Comparison of ENCODE assay signal across 16 cellular contexts in genomic region chr19:2199861-2200623, GRCh38. TPM values are rescaled to one million over a fixed set of nuclear protein-coding genes. Genes with fewer than 3 reads are reported as not detected.
A peak's percentile ranks its signal among the peaks of the same experiment; 100 is the strongest.
DNase-seq lines count a peak whose midpoint lies in the region; ATAC-seq, FAIRE-seq and TF ChIP-seq lines count a peak whose summit lies in the region.
"Had no signal": no experiment of that assay in that cellular context is flagged by ENCODE, and none has a peak within 500 bp of the region (broad histone marks: within the 10 kb centered on the region; RNA-seq: fewer than 3 reads in every experiment).

No MANE protein-coding gene starts in this region.

- intact Hi-C loops in HepG2 (cut with micrococcal nuclease; ENCODE audit: unreplicated experiment) (no loop called here), right lobe of liver (cut with DNase I) (no loop called here)
- intact Hi-C loops in dendritic cell treated with granulocyte-macrophage colony-stimulating factor and Interleukin-4, amounts not matched to agents 40 ng/mL and 50 ng/mL, for 4 days (cut with micrococcal nuclease): no loop called here

- peak overlapping the region; percentile 29 for H3K27ac Mint-ChIP-seq in dendritic cell treated with granulocyte-macrophage colony-stimulating factor and Interleukin-4, amounts not matched to agents 40 ng/mL and 50 ng/mL, for 4 days
- peak overlapping the region; percentile 91 for H3K27ac Mint-ChIP-seq in nephron progenitor cell
- H3K27ac Mint-ChIP-seq: CD4-positive, alpha-beta T cell; IgD-negative memory B cell had no signal

- no peaks in the 10 kb centered on the region for H3K27me3 Mint-ChIP-seq in dendritic cell treated with granulocyte-macrophage colony-stimulating factor and Interleukin-4, amounts not matched to agents 40 ng/mL and 50 ng/mL, for 4 days
- no peaks in the 10 kb centered on the region for H3K27me3 Mint-ChIP-seq in nephron progenitor cell (ENCODE audit: low read depth, poor library complexity)
- H3K27me3 Mint-ChIP-seq: CD4-positive, alpha-beta T cell; IgD-negative memory B cell had no signal

- H4K20me1 ChIP-seq in HepG2 (ENCODE audit: insufficient read depth, low read length): peaks cover 19% of the 10 kb centered on the region; the same call in 1 of the 2 replicates

- WGBS in HepG2 (ENCODE audit: low lambda C conversion rate): over 99% methylated on average over 27 of the region's 37 CpGs
- 72% methylated on average over 3 of the region's 37 CpGs for WGBS in right lobe of liver (ENCODE audit: insufficient coverage, low coverage, low lambda C conversion rate, missing lambda C conversion rate)

- TF ChIP-seq RAD21 in HepG2 (CRISPR knock-in tag; IDR thresholded peaks at IDR 0.05): no peak

- peaks cover 100% of the 10 kb centered on the region for H3K36me3 Mint-ChIP-seq in dendritic cell treated with granulocyte-macrophage colony-stimulating factor and Interleukin-4, amounts not matched to agents 40 ng/mL and 50 ng/mL, for 4 days (ENCODE audit: low read depth)
- H3K36me3 Mint-ChIP-seq in nephron progenitor cell (ENCODE audit: low read depth): peaks cover 17% of the 10 kb centered on the region
- H3K36me3 Mint-ChIP-seq: IgD-negative memory B cell had no signal

- H3K9me3 ChIP-seq in HepG2 (ENCODE audit: low read length) (no peaks in the 10 kb centered on the region), right lobe of liver (no peaks in the 10 kb centered on the region)

- H3K4me1 Mint-ChIP-seq in dendritic cell treated with granulocyte-macrophage colony-stimulating factor and Interleukin-4, amounts not matched to agents 40 ng/mL and 50 ng/mL, for 4 days (ENCODE audit: low read depth): no peaks in the 10 kb centered on the region
- peaks cover 8% of the 10 kb centered on the region for H3K4me1 Mint-ChIP-seq in nephron progenitor cell

- in situ Hi-C loops in HepG2 (cut with HindIII; ENCODE audit: extremely low pct_ligation_motif_present, low pct_unique_long_range_greater_than_20kb): no loop called here

- BruUV-seq in HepG2 (replicated peaks; lab: Mats Ljungman, UMichigan): no TSS peak

- H3K4me3 Mint-ChIP-seq in dendritic cell treated with granulocyte-macrophage colony-stimulating factor and Interleukin-4, amounts not matched to agents 40 ng/mL and 50 ng/mL, for 4 days: no peak overlapping the region
- H3K4me3 Mint-ChIP-seq in nephron progenitor cell: no peak overlapping the region
- H3K4me3 Mint-ChIP-seq: CD4-positive, alpha-beta T cell; IgD-negative memory B cell had no signal

- POLR2A ChIA-PET in HepG2 (lab: Yijun Ruan, JAX): interaction anchor here (1.1 kb wide), 1 partner anchor 31 kb away, joined by 3 read pairs; no protein-coding TSS in a partner anchor

- ATAC-seq in HepG2: no peak
- ATAC-seq in right lobe of liver: no peak
- no peak for ATAC-seq in HG02973 (IDR thresholded peaks at IDR 0.05; ENCODE audit: unreplicated experiment)

- H3K27ac ChIP-seq in HepG2 (ENCODE audit: extremely low read length, insufficient read depth, low read length) (no peak overlapping the region), right lobe of liver (no peak overlapping the region)
- H3K27ac ChIP-seq: KMS-11 had no signal

- no peak for FAIRE-seq in HepG2 (lab: Jason Lieb, UNC)
- FAIRE-seq: GM12878 had no signal

- peaks cover 30 to 56% of the 10 kb centered on the region in 2 experiments for H3K36me3 ChIP-seq in HepG2 (replicated peaks in 1 of 2; ENCODE audit: control insufficient read depth in 1 of 2, insufficient read depth in 2 of 2, low read length in 2 of 2)
- H3K36me3 ChIP-seq in right lobe of liver: peaks cover 0 to 7% (median 2%) of the 10 kb centered on the region in 4 donors

- TF ChIP-seq CTCF in HepG2 (CRISPR knock-in tag; IDR thresholded peaks at IDR 0.05) (no peak), right lobe of liver (IDR thresholded peaks at IDR 0.05) (no peak), nephron progenitor cell (IDR thresholded peaks at IDR 0.05) (no peak)

- TF ChIP-seq EP300 in HepG2 (IDR thresholded peaks at IDR 0.05; ENCODE audit: low read depth in 2 of 2, low read length in 2 of 2) (no peak), HepG2 (CRISPR knock-in tag; IDR thresholded peaks at IDR 0.05; ENCODE audit: borderline replicate concordance) (no peak)

- H3K4me2 ChIP-seq in HepG2 (ENCODE audit: low read depth, low read length): no peak overlapping the region
- H3K4me2 ChIP-seq: KMS-11 had no signal

- no peak overlapping the region for H3K4me3 ChIP-seq in HepG2 (replicated peaks in 1 of 3; ENCODE audit: insufficient read depth in 1 of 3, low read depth in 2 of 3, low read length in 3 of 3)
- H3K4me3 ChIP-seq in right lobe of liver: no peak overlapping the region
- H3K4me3 ChIP-seq: GM12878 had no signal

- CTCF ChIA-PET in HepG2 (lab: Yijun Ruan, JAX; ENCODE audit: low intra/inter-chr PET ratio, low total read pairs): no interaction called here

- DNase-seq in HepG2 (ENCODE audit: low spot score) (no peak), right lobe of liver (no peak), nephron progenitor cell (no peak), putamen (ENCODE audit: low spot score) (no peak), A172 (ENCODE audit: low spot score) (no peak)
- DNase-seq: ACHN; C1 segment of cervical spinal cord; CD4-positive, alpha-beta T cell; DMS79; GOT3; HCEC 1CT had no signal

- H2AFZ ChIP-seq in HepG2 (ENCODE audit: low read length): no peak overlapping the region

- no peaks in the 10 kb centered on the region for H3K4me1 ChIP-seq in HepG2 (ENCODE audit: insufficient read depth, low read length)
- H3K4me1 ChIP-seq in right lobe of liver: no peaks in the 10 kb centered on the region

- no peak overlapping the region for H3K9ac ChIP-seq in HepG2 (ENCODE audit: insufficient read depth, low read depth, low read length)
- H3K9ac ChIP-seq: KMS-11 had no signal

- peaks cover 23% of the 10 kb centered on the region for H3K79me2 ChIP-seq in HepG2 (ENCODE audit: insufficient read depth, low read length)

- no peak for TF ChIP-seq POLR2A in HepG2 (IDR thresholded peaks at IDR 0.05; ENCODE audit: insufficient read depth in 1 of 2, low read depth in 2 of 2, low read length in 2 of 2)
- TF ChIP-seq POLR2A in right lobe of liver (IDR thresholded peaks at IDR 0.05): no peak

- no peaks in the 10 kb centered on the region for H3K9me3 Mint-ChIP-seq in dendritic cell treated with granulocyte-macrophage colony-stimulating factor and Interleukin-4, amounts not matched to agents 40 ng/mL and 50 ng/mL, for 4 days
- no peaks in the 10 kb centered on the region for H3K9me3 Mint-ChIP-seq in nephron progenitor cell
- H3K9me3 Mint-ChIP-seq: CD4-positive, alpha-beta T cell; IgD-negative memory B cell had no signal

- H3K27me3 ChIP-seq in HepG2 (ENCODE audit: control insufficient read depth in 1 of 2, insufficient read depth in 2 of 2, low read length in 2 of 2) (no peaks in the 10 kb centered on the region), right lobe of liver (no peaks in the 10 kb centered on the region)

RNA-seq across cellular contexts. Expression of gene PLEKHJ1, which starts 36.1 kb away (rescaled TPM):
- total RNA-seq in HepG2 (2016; rRNA removed; fragmentation: Illumina TruSeq; extraction: Trizol): 108 and 130 TPM in 2 replicates
- 129 and 146 TPM in 2 replicates for total RNA-seq in HepG2 (2016; cell fraction: cytosol; rRNA removed; fragmentation: Illumina TruSeq; extraction: Trizol; ENCODE audit: low read depth)
- total RNA-seq in HepG2 (2016; cell fraction: insoluble cytoplasmic fraction; rRNA removed; fragmentation: Illumina TruSeq; extraction: Trizol): 99.2 and 143 TPM in 2 replicates
- total RNA-seq in HepG2 (2016; cell fraction: membrane; rRNA removed; fragmentation: Illumina TruSeq; extraction: Trizol): 198 and 217 TPM in 2 replicates
- total RNA-seq in HepG2 (2016; cell fraction: nucleus; rRNA removed; fragmentation: Illumina TruSeq; extraction: Trizol): 72.7 and 85.2 TPM in 2 replicates
- polyA plus RNA-seq in HepG2 (2011; rRNA removed): 70.5 and 89.7 TPM in 2 replicates
- 94.0 and 125 TPM in 2 replicates for polyA plus RNA-seq in HepG2 (2011; cell fraction: cytosol; rRNA removed)
- polyA plus RNA-seq in HepG2 (2011; cell fraction: nucleus; rRNA removed): 130 and 144 TPM in 2 replicates
- 41.8 and 57.9 TPM in 2 replicates for polyA plus RNA-seq in HepG2 (2012)
- polyA plus RNA-seq in HepG2 (2016; cell fraction: cytosol; fragmentation: Illumina TruSeq; extraction: Trizol; ENCODE audit: low read depth): 147 and 176 TPM in 2 replicates
- 97.4 and 103 TPM in 2 replicates for polyA plus RNA-seq in HepG2 (2016; cell fraction: insoluble cytoplasmic fraction; fragmentation: Illumina TruSeq; extraction: Trizol; ENCODE audit: low read depth)
- 170 and 175 TPM in 2 replicates for polyA plus RNA-seq in HepG2 (2016; cell fraction: membrane; fragmentation: Illumina TruSeq; extraction: Trizol; ENCODE audit: low read depth)
- polyA plus RNA-seq in HepG2 (2016; cell fraction: nucleus; fragmentation: Illumina TruSeq; extraction: Trizol; ENCODE audit: insufficient read depth, low read depth): 156 and 163 TPM in 2 replicates
- 33.4 and 58.0 TPM in 2 replicates for polyA minus RNA-seq in HepG2 (2011; rRNA and poly(A)+ RNA removed; ENCODE audit: low replicate concordance)
- 18.1 and 22.7 TPM in 2 replicates for polyA minus RNA-seq in HepG2 (2011; cell fraction: cytosol; rRNA and poly(A)+ RNA removed)
- 23.2 and 28.0 TPM in 2 replicates for polyA minus RNA-seq in HepG2 (2011; cell fraction: nucleus; rRNA and poly(A)+ RNA removed)
- total RNA-seq in right lobe of liver: 10 to 100 TPM; 24.4 to 49.3 (median 28.6) TPM
- 172 and 177 TPM in 2 replicates for total RNA-seq in A172 (2014; rRNA removed; shearing (Covaris generic))

RNA-seq across cellular contexts. Expression of gene DOT1L, which starts 36.3 kb away (rescaled TPM):
- total RNA-seq in HepG2 (2016; rRNA removed; fragmentation: Illumina TruSeq; extraction: Trizol): 7.5 and 9.7 TPM in 2 replicates
- total RNA-seq in HepG2 (2016; cell fraction: cytosol; rRNA removed; fragmentation: Illumina TruSeq; extraction: Trizol; ENCODE audit: low read depth): 20.6 and 20.7 TPM in 2 replicates
- 6.4 and 8.2 TPM in 2 replicates for total RNA-seq in HepG2 (2016; cell fraction: insoluble cytoplasmic fraction; rRNA removed; fragmentation: Illumina TruSeq; extraction: Trizol)
- 12.0 and 15.8 TPM in 2 replicates for total RNA-seq in HepG2 (2016; cell fraction: membrane; rRNA removed; fragmentation: Illumina TruSeq; extraction: Trizol)
- total RNA-seq in HepG2 (2016; cell fraction: nucleus; rRNA removed; fragmentation: Illumina TruSeq; extraction: Trizol): 12.3 and 14.9 TPM in 2 replicates
- 14.6 and 17.9 TPM in 2 replicates for polyA plus RNA-seq in HepG2 (2011; rRNA removed)
- 6.1 and 9.5 TPM in 2 replicates for polyA plus RNA-seq in HepG2 (2011; cell fraction: cytosol; rRNA removed)
- polyA plus RNA-seq in HepG2 (2011; cell fraction: nucleus; rRNA removed): 138 and 210 TPM in 2 replicates
- polyA plus RNA-seq in HepG2 (2012): 22.3 and 23.3 TPM in 2 replicates
- polyA plus RNA-seq in HepG2 (2016; cell fraction: cytosol; fragmentation: Illumina TruSeq; extraction: Trizol; ENCODE audit: low read depth): 2.5 and 3.3 TPM in 2 replicates
- 10.5 and 15.3 TPM in 2 replicates for polyA plus RNA-seq in HepG2 (2016; cell fraction: insoluble cytoplasmic fraction; fragmentation: Illumina TruSeq; extraction: Trizol; ENCODE audit: low read depth)
- 7.1 TPM in 2 replicates for polyA plus RNA-seq in HepG2 (2016; cell fraction: membrane; fragmentation: Illumina TruSeq; extraction: Trizol; ENCODE audit: low read depth)
- 76.0 and 84.3 TPM in 2 replicates for polyA plus RNA-seq in HepG2 (2016; cell fraction: nucleus; fragmentation: Illumina TruSeq; extraction: Trizol; ENCODE audit: insufficient read depth, low read depth)
- 36.8 and 45.6 TPM in 2 replicates for polyA minus RNA-seq in HepG2 (2011; rRNA and poly(A)+ RNA removed; ENCODE audit: low replicate concordance)
- polyA minus RNA-seq in HepG2 (2011; cell fraction: cytosol; rRNA and poly(A)+ RNA removed): 21.6 and 26.0 TPM in 2 replicates
- polyA minus RNA-seq in HepG2 (2011; cell fraction: nucleus; rRNA and poly(A)+ RNA removed): 30.1 and 31.9 TPM in 2 replicates
- total RNA-seq in right lobe of liver: 10 to 100 TPM; 10.3 to 23.5 (median 14.9) TPM
- 6.5 and 6.8 TPM in 2 replicates for total RNA-seq in A172 (2014; rRNA removed; shearing (Covaris generic))

RNA-seq across cellular contexts. Expression of gene SF3A2, which starts 36.6 kb away (rescaled TPM):
- total RNA-seq in HepG2 (2016; rRNA removed; fragmentation: Illumina TruSeq; extraction: Trizol) (8.8 and 10.1 TPM in 2 replicates), right lobe of liver (10 to 100 TPM; 14.0 to 22.1 (median 19.1) TPM)
- 11.7 and 13.9 TPM in 2 replicates for total RNA-seq in HepG2 (2016; cell fraction: cytosol; rRNA removed; fragmentation: Illumina TruSeq; extraction: Trizol; ENCODE audit: low read depth)
- total RNA-seq in HepG2 (2016; cell fraction: insoluble cytoplasmic fraction; rRNA removed; fragmentation: Illumina TruSeq; extraction: Trizol): 8.6 and 13.2 TPM in 2 replicates
- total RNA-seq in HepG2 (2016; cell fraction: membrane; rRNA removed; fragmentation: Illumina TruSeq; extraction: Trizol): 13.1 and 15.2 TPM in 2 replicates
- 16.1 and 17.8 TPM in 2 replicates for total RNA-seq in HepG2 (2016; cell fraction: nucleus; rRNA removed; fragmentation: Illumina TruSeq; extraction: Trizol)
- 7.9 and 8.6 TPM in 2 replicates for polyA plus RNA-seq in HepG2 (2011; rRNA removed)
- polyA plus RNA-seq in HepG2 (2011; cell fraction: cytosol; rRNA removed): 6.1 and 7.3 TPM in 2 replicates
- polyA plus RNA-seq in HepG2 (2011; cell fraction: nucleus; rRNA removed): 34.7 and 47.7 TPM in 2 replicates
- 34.0 and 34.2 TPM in 2 replicates for polyA plus RNA-seq in HepG2 (2012)
- 12.1 and 13.8 TPM in 2 replicates for polyA plus RNA-seq in HepG2 (2016; cell fraction: cytosol; fragmentation: Illumina TruSeq; extraction: Trizol; ENCODE audit: low read depth)
- 18.7 and 31.5 TPM in 2 replicates for polyA plus RNA-seq in HepG2 (2016; cell fraction: insoluble cytoplasmic fraction; fragmentation: Illumina TruSeq; extraction: Trizol; ENCODE audit: low read depth)
- polyA plus RNA-seq in HepG2 (2016; cell fraction: membrane; fragmentation: Illumina TruSeq; extraction: Trizol; ENCODE audit: low read depth): 17.7 and 21.0 TPM in 2 replicates
- 46.1 and 47.0 TPM in 2 replicates for polyA plus RNA-seq in HepG2 (2016; cell fraction: nucleus; fragmentation: Illumina TruSeq; extraction: Trizol; ENCODE audit: insufficient read depth, low read depth)
- polyA minus RNA-seq in HepG2 (2011; rRNA and poly(A)+ RNA removed; ENCODE audit: low replicate concordance): 20.0 and 24.2 TPM in 2 replicates
- polyA minus RNA-seq in HepG2 (2011; cell fraction: cytosol; rRNA and poly(A)+ RNA removed): 16.0 and 20.6 TPM in 2 replicates
- polyA minus RNA-seq in HepG2 (2011; cell fraction: nucleus; rRNA and poly(A)+ RNA removed): 34.1 and 34.2 TPM in 2 replicates
- total RNA-seq in A172 (2014; rRNA removed; shearing (Covaris generic)): 41.1 and 42.9 TPM in 2 replicates

RNA-seq across cellular contexts. Expression of gene AP3D1, which starts 48.7 kb away (rescaled TPM):
- 73.5 and 82.6 TPM in 2 replicates for total RNA-seq in HepG2 (2016; rRNA removed; fragmentation: Illumina TruSeq; extraction: Trizol)
- 30.1 and 33.5 TPM in 2 replicates for total RNA-seq in HepG2 (2016; cell fraction: cytosol; rRNA removed; fragmentation: Illumina TruSeq; extraction: Trizol; ENCODE audit: low read depth)
- total RNA-seq in HepG2 (2016; cell fraction: insoluble cytoplasmic fraction; rRNA removed; fragmentation: Illumina TruSeq; extraction: Trizol): 55.4 and 84.4 TPM in 2 replicates
- 61.4 and 65.9 TPM in 2 replicates for total RNA-seq in HepG2 (2016; cell fraction: membrane; rRNA removed; fragmentation: Illumina TruSeq; extraction: Trizol)
- 44.7 and 54.3 TPM in 2 replicates for total RNA-seq in HepG2 (2016; cell fraction: nucleus; rRNA removed; fragmentation: Illumina TruSeq; extraction: Trizol)
- 68.0 and 78.6 TPM in 2 replicates for polyA plus RNA-seq in HepG2 (2011; rRNA removed)
- polyA plus RNA-seq in HepG2 (2011; cell fraction: cytosol; rRNA removed): 50.1 and 66.2 TPM in 2 replicates
- polyA plus RNA-seq in HepG2 (2011; cell fraction: nucleus; rRNA removed): 236 and 270 TPM in 2 replicates
- polyA plus RNA-seq in HepG2 (2012): 61.5 and 82.7 TPM in 2 replicates
- polyA plus RNA-seq in HepG2 (2016; cell fraction: cytosol; fragmentation: Illumina TruSeq; extraction: Trizol; ENCODE audit: low read depth): 11.6 and 13.9 TPM in 2 replicates
- polyA plus RNA-seq in HepG2 (2016; cell fraction: insoluble cytoplasmic fraction; fragmentation: Illumina TruSeq; extraction: Trizol; ENCODE audit: low read depth): 71.2 and 87.4 TPM in 2 replicates
- 38.5 and 41.5 TPM in 2 replicates for polyA plus RNA-seq in HepG2 (2016; cell fraction: membrane; fragmentation: Illumina TruSeq; extraction: Trizol; ENCODE audit: low read depth)
- 139 and 143 TPM in 2 replicates for polyA plus RNA-seq in HepG2 (2016; cell fraction: nucleus; fragmentation: Illumina TruSeq; extraction: Trizol; ENCODE audit: insufficient read depth, low read depth)
- 72.3 and 142 TPM in 2 replicates for polyA minus RNA-seq in HepG2 (2011; rRNA and poly(A)+ RNA removed; ENCODE audit: low replicate concordance)
- 54.0 and 70.6 TPM in 2 replicates for polyA minus RNA-seq in HepG2 (2011; cell fraction: cytosol; rRNA and poly(A)+ RNA removed)
- 44.3 and 51.8 TPM in 2 replicates for polyA minus RNA-seq in HepG2 (2011; cell fraction: nucleus; rRNA and poly(A)+ RNA removed)
- total RNA-seq in right lobe of liver: 10 to 100 TPM; 55.5 to 99.0 (median 65.5) TPM
- total RNA-seq in A172 (2014; rRNA removed; shearing (Covaris generic)): 167 and 176 TPM in 2 replicates

RNA-seq across cellular contexts. Expression of gene AMH, which starts 49.1 kb away (rescaled TPM):
- total RNA-seq in HepG2 (2016; rRNA removed; fragmentation: Illumina TruSeq; extraction: Trizol): 0.18 TPM in 1 of 2 replicates, not detected in the other
- not detected in 2 replicates for total RNA-seq in HepG2 (2016; cell fraction: cytosol; rRNA removed; fragmentation: Illumina TruSeq; extraction: Trizol; ENCODE audit: low read depth)
- not detected in 2 replicates for total RNA-seq in HepG2 (2016; cell fraction: insoluble cytoplasmic fraction; rRNA removed; fragmentation: Illumina TruSeq; extraction: Trizol)
- 0.09 TPM in 1 of 2 replicates, not detected in the other for total RNA-seq in HepG2 (2016; cell fraction: membrane; rRNA removed; fragmentation: Illumina TruSeq; extraction: Trizol)
- not detected in 2 replicates for total RNA-seq in HepG2 (2016; cell fraction: nucleus; rRNA removed; fragmentation: Illumina TruSeq; extraction: Trizol)
- 0.03 and 0.04 TPM in 2 replicates for polyA plus RNA-seq in HepG2 (2011; rRNA removed)
- polyA plus RNA-seq in HepG2 (2011; cell fraction: cytosol; rRNA removed): 0.05 TPM in 1 of 2 replicates, not detected in the other
- 1.2 and 2.0 TPM in 2 replicates for polyA plus RNA-seq in HepG2 (2011; cell fraction: nucleus; rRNA removed)
- 0.08 TPM in 1 of 2 replicates, not detected in the other for polyA plus RNA-seq in HepG2 (2012)
- 0.06 TPM in 1 of 2 replicates, not detected in the other for polyA plus RNA-seq in HepG2 (2016; cell fraction: cytosol; fragmentation: Illumina TruSeq; extraction: Trizol; ENCODE audit: low read depth)
- polyA plus RNA-seq in HepG2 (2016; cell fraction: insoluble cytoplasmic fraction; fragmentation: Illumina TruSeq; extraction: Trizol; ENCODE audit: low read depth): not detected in 2 replicates
- not detected in 2 replicates for polyA plus RNA-seq in HepG2 (2016; cell fraction: membrane; fragmentation: Illumina TruSeq; extraction: Trizol; ENCODE audit: low read depth)
- 0.51 TPM in 2 replicates for polyA plus RNA-seq in HepG2 (2016; cell fraction: nucleus; fragmentation: Illumina TruSeq; extraction: Trizol; ENCODE audit: insufficient read depth, low read depth)
- 0.48 and 1.0 TPM in 2 replicates for polyA minus RNA-seq in HepG2 (2011; rRNA and poly(A)+ RNA removed; ENCODE audit: low replicate concordance)
- not detected in 2 replicates for polyA minus RNA-seq in HepG2 (2011; cell fraction: cytosol; rRNA and poly(A)+ RNA removed)
- 0.62 TPM in 1 of 2 replicates, not detected in the other for polyA minus RNA-seq in HepG2 (2011; cell fraction: nucleus; rRNA and poly(A)+ RNA removed)
- 1 to 10 TPM in 1 of 6 experiments, under 1 TPM in 5; 0.24 to 1.2 (median 0.59) TPM for total RNA-seq in right lobe of liver
- total RNA-seq in A172 (2014; rRNA removed; shearing (Covaris generic)): 8.5 and 10.0 TPM in 2 replicates
